1 cellular context compared by ENCODE assay signal in genomic region chr2:240987588-240987987, GRCh38.
TF ChIP-seq lines count a peak whose summit lies in the region.

No MANE protein-coding gene starts in this region.

TF ChIP-seq in GM12878, 131 proteins besides CTCF, POLR2A, EP300 and RAD21:
- TF ChIP-seq CHD4 (IDR thresholded peaks at IDR 0.05) (no peak), MEF2B (IDR thresholded peaks at IDR 0.05; ENCODE audit: partially characterized antibody, poor library complexity, severe bottlenecking) (no peak), ZNF217 (IDR thresholded peaks at IDR 0.05) (no peak), ASH2L (IDR thresholded peaks at IDR 0.05; ENCODE audit: borderline replicate concordance, low read depth) (no peak), BCL11A (IDR thresholded peaks at IDR 0.05; ENCODE audit: low read depth, low read length) (no peak), ZNF274 (IDR thresholded peaks at IDR 0.05; ENCODE audit: insufficient read depth, insufficient read length) (no peak), POU2F2 (IDR thresholded peaks at IDR 0.05; ENCODE audit: borderline replicate concordance, low read depth, low read length) (no peak), ZBTB4 (CRISPR knock-in tag; IDR thresholded peaks at IDR 0.05) (no peak)
TF ChIP-seq in GM12878: peak in this region for 0.
